Comparison of ENCODE assay signal across 1 cellular context in the genomic region with DNA sequence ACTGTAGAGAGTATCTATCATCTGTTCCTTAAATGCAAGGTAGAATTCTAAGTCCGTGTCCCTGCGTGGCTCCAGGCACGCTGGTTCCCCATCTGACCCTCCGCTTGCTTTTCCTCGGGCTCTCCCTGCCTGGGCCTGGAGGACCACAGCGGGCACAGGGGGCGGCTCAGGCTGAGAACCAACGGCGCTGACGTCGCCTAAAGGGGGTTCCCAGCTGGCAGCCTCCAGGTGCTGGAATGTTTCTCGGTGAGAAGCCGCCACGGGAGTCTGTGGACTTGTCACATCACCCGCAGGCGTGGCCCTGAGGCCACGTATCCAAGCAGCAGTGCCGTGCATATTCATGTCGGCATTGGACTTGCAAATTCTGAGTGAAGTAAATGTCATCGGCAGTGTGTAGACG.
TF ChIP-seq lines count a peak whose summit lies in the region.

No MANE protein-coding gene starts in this region.

TF ChIP-seq in neural cell, 6 proteins besides CTCF, POLR2A, EP300 and RAD21 (continued from another document):
- TF ChIP-seq, protein P1, sequence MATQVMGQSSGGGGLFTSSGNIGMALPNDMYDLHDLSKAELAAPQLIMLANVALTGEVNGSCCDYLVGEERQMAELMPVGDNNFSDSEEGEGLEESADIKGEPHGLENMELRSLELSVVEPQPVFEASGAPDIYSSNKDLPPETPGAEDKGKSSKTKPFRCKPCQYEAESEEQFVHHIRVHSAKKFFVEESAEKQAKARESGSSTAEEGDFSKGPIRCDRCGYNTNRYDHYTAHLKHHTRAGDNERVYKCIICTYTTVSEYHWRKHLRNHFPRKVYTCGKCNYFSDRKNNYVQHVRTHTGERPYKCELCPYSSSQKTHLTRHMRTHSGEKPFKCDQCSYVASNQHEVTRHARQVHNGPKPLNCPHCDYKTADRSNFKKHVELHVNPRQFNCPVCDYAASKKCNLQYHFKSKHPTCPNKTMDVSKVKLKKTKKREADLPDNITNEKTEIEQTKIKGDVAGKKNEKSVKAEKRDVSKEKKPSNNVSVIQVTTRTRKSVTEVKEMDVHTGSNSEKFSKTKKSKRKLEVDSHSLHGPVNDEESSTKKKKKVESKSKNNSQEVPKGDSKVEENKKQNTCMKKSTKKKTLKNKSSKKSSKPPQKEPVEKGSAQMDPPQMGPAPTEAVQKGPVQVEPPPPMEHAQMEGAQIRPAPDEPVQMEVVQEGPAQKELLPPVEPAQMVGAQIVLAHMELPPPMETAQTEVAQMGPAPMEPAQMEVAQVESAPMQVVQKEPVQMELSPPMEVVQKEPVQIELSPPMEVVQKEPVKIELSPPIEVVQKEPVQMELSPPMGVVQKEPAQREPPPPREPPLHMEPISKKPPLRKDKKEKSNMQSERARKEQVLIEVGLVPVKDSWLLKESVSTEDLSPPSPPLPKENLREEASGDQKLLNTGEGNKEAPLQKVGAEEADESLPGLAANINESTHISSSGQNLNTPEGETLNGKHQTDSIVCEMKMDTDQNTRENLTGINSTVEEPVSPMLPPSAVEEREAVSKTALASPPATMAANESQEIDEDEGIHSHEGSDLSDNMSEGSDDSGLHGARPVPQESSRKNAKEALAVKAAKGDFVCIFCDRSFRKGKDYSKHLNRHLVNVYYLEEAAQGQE (IDR thresholded peaks at IDR 0.05; ENCODE audit: borderline replicate concordance), result no peak
